Comparison of ENCODE assay signal across 11 cellular contexts in the genomic region with DNA sequence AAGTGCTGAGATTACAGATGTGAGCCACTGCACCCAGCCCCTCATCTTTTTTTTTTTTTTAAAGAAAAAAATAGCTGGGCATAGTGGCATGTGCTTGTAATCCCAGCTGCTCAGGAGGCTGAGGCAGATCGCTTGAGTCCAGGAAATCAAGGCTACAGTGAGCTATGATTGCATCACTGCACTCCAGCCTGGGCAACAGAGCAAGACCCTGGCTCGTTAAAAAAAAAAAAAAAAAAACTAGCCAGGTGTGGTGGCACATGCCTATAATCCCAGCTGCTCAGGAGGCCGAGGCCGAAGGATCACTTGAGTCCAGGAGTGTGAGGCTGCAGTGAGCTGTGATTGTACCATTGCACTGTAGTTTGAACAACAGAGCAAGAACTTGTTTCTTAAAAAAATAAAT. TPM values are rescaled to one million over a fixed set of nuclear protein-coding genes. Genes with fewer than 3 reads are reported as not detected.
"Had no signal": no experiment of that assay in that cellular context is flagged by ENCODE, and none has a peak within 500 bp of the region (broad histone marks: within the 10 kb centered on the region; RNA-seq: fewer than 3 reads in every experiment).

No MANE protein-coding gene starts in this region.

- H3K4me3 ChIP-seq: GM23248, HAP-1 had no signal

- DNase-seq: GM23248, GOT3, H7, IMR-90, KBM-7 had no signal

- ATAC-seq: HCT116 had no signal

- H3K36me3 ChIP-seq: HAP-1 had no signal

- H3K9ac ChIP-seq: GM23248, KMS-11 had no signal

- H3K9me3 ChIP-seq: HAP-1 had no signal

- H3K4me2 ChIP-seq: KMS-11 had no signal

- H2AFZ ChIP-seq: GM23248 had no signal

- H3K27ac ChIP-seq: GM23248, HL-60, KMS-11 had no signal

RNA-seq across cellular contexts. Expression of gene SPATA21, which starts 56.4 kb away (rescaled TPM):
- total RNA-seq: GM23248, H4, H7, HT1080, IMR-90 had no signal
- polyA plus RNA-seq: GM23248, IMR-90 had no signal
